Comparison of ENCODE assay signal across 17 cellular contexts in the genomic region with DNA sequence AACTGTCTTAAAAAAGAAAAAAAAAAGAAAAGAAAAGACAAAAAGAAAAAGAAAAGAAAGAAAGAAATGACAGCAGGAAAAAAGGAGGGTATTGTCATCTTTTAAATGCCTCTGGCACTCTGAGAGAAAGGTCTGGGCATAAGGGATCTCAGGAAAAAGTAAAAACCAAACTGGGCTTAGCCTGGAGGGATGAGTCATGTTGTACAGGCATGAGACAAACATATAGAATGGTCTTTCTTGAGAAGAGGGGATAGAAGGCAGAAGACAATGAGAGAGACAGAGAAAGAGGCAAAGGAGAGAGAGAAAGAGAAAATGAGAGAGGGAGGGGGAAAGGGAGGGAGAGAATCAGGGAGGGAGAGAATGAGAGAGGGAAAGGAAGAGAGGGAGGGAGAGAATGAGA. TPM values are rescaled to one million over a fixed set of nuclear protein-coding genes. Genes with fewer than 3 reads are reported as not detected.
"Had no signal": no experiment of that assay in that cellular context is flagged by ENCODE, and none has a peak within 500 bp of the region (broad histone marks: within the 10 kb centered on the region; RNA-seq: fewer than 3 reads in every experiment).

No MANE protein-coding gene starts in this region.

- H3K27ac Mint-ChIP-seq: activated B cell treated with CpG ODN at 0.5 μM for 24 hours; activated CD4-positive, alpha-beta T cell treated with anti-CD3 and anti-CD28 coated beads, Interleukin-2, amount 10 ng/mL, durations not matched to agents 24 days and 14 days; dendritic cell treated with granulocyte-macrophage colony-stimulating factor and Interleukin-4, amounts not matched to agents 40 ng/mL and 50 ng/mL, for 4 days; memory B cell; nephron progenitor cell; T-helper 17 cell had no signal

- H3K36me3 ChIP-seq: left lung, sigmoid colon, upper lobe of right lung had no signal

- H3K27ac ChIP-seq: body of pancreas, left lung, psoas muscle, sigmoid colon, upper lobe of right lung had no signal

- H3K27me3 ChIP-seq: body of pancreas had no signal

- H3K4me3 Mint-ChIP-seq: activated B cell treated with CpG ODN at 0.5 μM for 24 hours; activated CD4-positive, alpha-beta T cell treated with anti-CD3 and anti-CD28 coated beads, Interleukin-2, amount 10 ng/mL, durations not matched to agents 24 days and 14 days; dendritic cell treated with granulocyte-macrophage colony-stimulating factor and Interleukin-4, amounts not matched to agents 40 ng/mL and 50 ng/mL, for 4 days; effector memory CD8-positive, alpha-beta T cell; memory B cell; nephron progenitor cell; T-helper 17 cell had no signal

- FAIRE-seq: islet of Langerhans had no signal

- H3K9me3 ChIP-seq: body of pancreas, left lung, psoas muscle, sigmoid colon, upper lobe of right lung had no signal

- H3K9me3 Mint-ChIP-seq: activated B cell treated with CpG ODN at 0.5 μM for 24 hours; activated CD4-positive, alpha-beta T cell treated with anti-CD3 and anti-CD28 coated beads, Interleukin-2, amount 10 ng/mL, durations not matched to agents 24 days and 14 days; dendritic cell treated with granulocyte-macrophage colony-stimulating factor and Interleukin-4, amounts not matched to agents 40 ng/mL and 50 ng/mL, for 4 days; effector memory CD8-positive, alpha-beta T cell; memory B cell; nephron progenitor cell had no signal

- H3K4me1 ChIP-seq: left lung, psoas muscle, sigmoid colon, upper lobe of right lung had no signal

- ATAC-seq: body of pancreas; effector memory CD8-positive, alpha-beta T cell; left lung; psoas muscle; T-helper 17 cell; upper lobe of right lung had no signal

- DNase-seq: activated B cell treated with CpG ODN at 0.5 μM for 24 hours; activated CD4-positive, alpha-beta T cell treated with anti-CD3 and anti-CD28 coated beads, Interleukin-2, amount 10 ng/mL, durations not matched to agents 24 days and 14 days; activated CD8-positive, alpha-beta memory T cell treated with anti-CD3 and anti-CD28 coated beads for 24 hours; activated naive CD4-positive, alpha-beta T cell treated with anti-CD3 and anti-CD28 coated beads, Interleukin-2, amount 50 U/mL, for 16 hours; body of pancreas; effector memory CD8-positive, alpha-beta T cell; left lung; nephron progenitor cell; psoas muscle; sigmoid colon; stimulated activated CD4-positive, alpha-beta T cell treated with anti-CD3 and anti-CD28 coated beads, Interleukin-2, amount 100 ng/mL, for 24 hours; stimulated activated naive CD4-positive, alpha-beta T cell treated with Interleukin-2 at 50 U/mL for 16 hours; T-helper 17 cell; upper lobe of right lung had no signal

- H3K4me3 ChIP-seq: body of pancreas, left lung, psoas muscle, sigmoid colon, upper lobe of right lung had no signal

RNA-seq across cellular contexts. Expression of a gene that starts 32.3 kb away (rescaled TPM):
- total RNA-seq: activated CD4-positive, alpha-beta T cell treated with anti-CD3 and anti-CD28 coated beads, Interleukin-2, amount 10 ng/mL, durations not matched to agents 24 days and 14 days had no signal
